Comparison of ENCODE assay signal across 1 cellular context in genomic region chr10:100883322-100883821, GRCh38.
TF ChIP-seq lines count a peak whose summit lies in the region.

No MANE protein-coding gene starts in this region.

TF ChIP-seq in K562, 482 proteins besides CTCF, POLR2A, EP300 and RAD21 (continued from another document):
- no peak for TF ChIP-seq ELK1 (CRISPR knock-in tag; IDR thresholded peaks at IDR 0.05)
